In genomic region chr3:110925804-110926203, GRCh38 we compare ENCODE assay signal across 22 cellular contexts.
"Had no signal": no experiment of that assay in that cellular context is flagged by ENCODE, and none has a peak within 500 bp of the region (broad histone marks: within the 10 kb centered on the region; RNA-seq: fewer than 3 reads in every experiment).

No MANE protein-coding gene starts in this region.

- H3K4me1 ChIP-seq: breast epithelium, colonic mucosa, esophagus muscularis mucosa, gastroesophageal sphincter, right lobe of liver, tibial artery had no signal

- H3K36me3 ChIP-seq: breast epithelium, colonic mucosa, esophagus muscularis mucosa, gastroesophageal sphincter, right lobe of liver, tibial artery had no signal

- H3K4me3 ChIP-seq: breast epithelium, colonic mucosa, dorsolateral prefrontal cortex, esophagus muscularis mucosa, gastroesophageal sphincter, right lobe of liver, tibial artery had no signal

- H3K27ac ChIP-seq: breast epithelium, colonic mucosa, esophagus muscularis mucosa, gastroesophageal sphincter, right lobe of liver, tibial artery had no signal

- ATAC-seq: activated CD4-positive, alpha-beta T cell treated with anti-CD3 and anti-CD28 coated beads for 36 hours; activated T-cell treated with anti-CD3 and anti-CD28 coated beads, Interleukin-2, amount 50 U/mL, for 4 hours; effector memory CD8-positive, alpha-beta T cell; gastroesophageal sphincter; left cardiac atrium; natural killer cell treated with Interleukin-12 subunit alpha and Interleukin-12 subunit beta and Interleukin-15 and Interleukin-18, amount 100 ng/mL, for 72 hours; right lobe of liver; stimulated activated naive CD8-positive, alpha-beta T cell treated with anti-CD3 and anti-CD28 coated beads, Interleukin-15, Interleukin-2, amounts not matched to agents 100 U/mL and 50 U/mL, for 24 hours had no signal

- DNase-seq: activated B cell treated with CpG ODN at 0.5 μM for 24 hours; activated CD4-positive, alpha-beta T cell treated with anti-CD3 and anti-CD28 coated beads for 36 hours; activated CD4-positive, alpha-beta T cell treated with anti-CD3 and anti-CD28 coated beads, Interleukin-2, amount 50 U/mL, for 4 hours; activated CD8-positive, alpha-beta memory T cell treated with anti-CD3 and anti-CD28 coated beads for 24 hours; activated CD8-positive, alpha-beta memory T cell treated with anti-CD3 and anti-CD28 coated beads, Interleukin-2, amount 50 U/mL, for 4 hours; activated naive CD4-positive, alpha-beta T cell treated with Interleukin-2 at 50 U/mL for 16 hours; activated naive CD8-positive, alpha-beta T cell treated with anti-CD3 and anti-CD28 coated beads for 36 hours; activated T-cell treated with anti-CD3 and anti-CD28 coated beads, Interleukin-2, amount 50 U/mL, for 4 hours; colonic mucosa; dorsolateral prefrontal cortex; effector memory CD8-positive, alpha-beta T cell; left cardiac atrium; midbrain; right lobe of liver; stimulated activated CD4-positive, alpha-beta T cell treated with anti-CD3 and anti-CD28 coated beads, Interleukin-4, amount 100 ng/mL, for 24 hours; stimulated activated naive CD8-positive, alpha-beta T cell treated with anti-CD3 and anti-CD28 coated beads, Interleukin-15, Interleukin-2, amounts not matched to agents 100 U/mL and 50 U/mL, for 24 hours; T1000; tibial artery had no signal

- H3K27me3 ChIP-seq: breast epithelium, colonic mucosa, dorsolateral prefrontal cortex, esophagus muscularis mucosa, gastroesophageal sphincter, right lobe of liver, tibial artery had no signal

- H3K9me3 ChIP-seq: breast epithelium, colonic mucosa, esophagus muscularis mucosa, gastroesophageal sphincter, right lobe of liver, tibial artery had no signal
